Comparison of ENCODE assay signal across 2 cellular contexts in genomic region chr17:40738553-40738952, GRCh38.
TF ChIP-seq lines count a peak whose summit lies in the region.

No MANE protein-coding gene starts in this region.

TF ChIP-seq in HepG2, 621 proteins besides CTCF, POLR2A, EP300 and RAD21:
- TF ChIP-seq JUNB (CRISPR knock-in tag; IDR thresholded peaks at IDR 0.05; ENCODE audit: borderline replicate concordance): no peak
- no peak for TF ChIP-seq ZNF143 (CRISPR knock-in tag; IDR thresholded peaks at IDR 0.05)
- no peak for TF ChIP-seq ZSCAN25 (CRISPR knock-in tag; IDR thresholded peaks at IDR 0.05)
- TF ChIP-seq ZBTB43 (CRISPR knock-in tag; conservative IDR thresholded peaks at IDR 0.05): no peak
- TF ChIP-seq MNT (IDR thresholded peaks at IDR 0.05): peak; percentile 89
- no peak for TF ChIP-seq NFAT5 (CRISPR knock-in tag; IDR thresholded peaks at IDR 0.05)

TF ChIP-seq in K562, 482 proteins besides CTCF, POLR2A, EP300 and RAD21 (continues in another document):
- TF ChIP-seq CUX1 (CRISPR knock-in tag; IDR thresholded peaks at IDR 0.05): no peak
- TF ChIP-seq THRB (CRISPR knock-in tag; conservative IDR thresholded peaks at IDR 0.05): no peak
- TF ChIP-seq CBX8 (IDR thresholded peaks at IDR 0.05; ENCODE audit: borderline replicate concordance, extremely low read depth, low read depth, low read length, poor library complexity, severe bottlenecking): no peak
- TF ChIP-seq MGA (IDR thresholded peaks at IDR 0.05): peak; percentile 73
- no peak for TF ChIP-seq KAT2B (IDR thresholded peaks at IDR 0.05; ENCODE audit: low read depth, low read length)
- TF ChIP-seq NRF1 (conservative IDR thresholded peaks at IDR 0.05 in 1 of 2, IDR thresholded peaks at IDR 0.05 in 1 of 2): no peak
- no peak for TF ChIP-seq HEY1 (CRISPR knock-in tag; IDR thresholded peaks at IDR 0.05; ENCODE audit: borderline replicate concordance)
- peak; percentile 27; the same call in 1 of the 2 replicates for TF ChIP-seq ATF3 (IDR thresholded peaks at IDR 0.05)
- no peak for TF ChIP-seq ATF3 (CRISPR knock-in tag; conservative IDR thresholded peaks at IDR 0.05)
- TF ChIP-seq NFE2 (IDR thresholded peaks at IDR 0.05; ENCODE audit: low read depth): no peak
- TF ChIP-seq ZNF584 (CRISPR knock-in tag; IDR thresholded peaks at IDR 0.05; ENCODE audit: low read depth): peak; percentile 60; the same call in 1 of the 2 replicates
- TF ChIP-seq HMBOX1 (IDR thresholded peaks at IDR 0.05): 0 out of 2 replicates have a peak, but pooled peaks have one; percentile 8
- TF ChIP-seq L3MBTL2 (IDR thresholded peaks at IDR 0.05): peak; percentile 74
- no peak for TF ChIP-seq RNF219 (CRISPR knock-in tag; IDR thresholded peaks at IDR 0.05)
- no peak for TF ChIP-seq TSHZ1 (CRISPR knock-in tag; IDR thresholded peaks at IDR 0.05)
- TF ChIP-seq ZFX (CRISPR knock-in tag; IDR thresholded peaks at IDR 0.05): no peak
- no peak for TF ChIP-seq CEBPG (CRISPR knock-in tag; IDR thresholded peaks at IDR 0.05)
- TF ChIP-seq CEBPG (tag; conservative IDR thresholded peaks at IDR 0.05 in 1 of 2, IDR thresholded peaks at IDR 0.05 in 1 of 2): peak in 1 of 2 experiments; percentile 36; a peak in 1 of 4 replicates
